Comparison of ENCODE assay signal across 8 cellular contexts in the genomic region with DNA sequence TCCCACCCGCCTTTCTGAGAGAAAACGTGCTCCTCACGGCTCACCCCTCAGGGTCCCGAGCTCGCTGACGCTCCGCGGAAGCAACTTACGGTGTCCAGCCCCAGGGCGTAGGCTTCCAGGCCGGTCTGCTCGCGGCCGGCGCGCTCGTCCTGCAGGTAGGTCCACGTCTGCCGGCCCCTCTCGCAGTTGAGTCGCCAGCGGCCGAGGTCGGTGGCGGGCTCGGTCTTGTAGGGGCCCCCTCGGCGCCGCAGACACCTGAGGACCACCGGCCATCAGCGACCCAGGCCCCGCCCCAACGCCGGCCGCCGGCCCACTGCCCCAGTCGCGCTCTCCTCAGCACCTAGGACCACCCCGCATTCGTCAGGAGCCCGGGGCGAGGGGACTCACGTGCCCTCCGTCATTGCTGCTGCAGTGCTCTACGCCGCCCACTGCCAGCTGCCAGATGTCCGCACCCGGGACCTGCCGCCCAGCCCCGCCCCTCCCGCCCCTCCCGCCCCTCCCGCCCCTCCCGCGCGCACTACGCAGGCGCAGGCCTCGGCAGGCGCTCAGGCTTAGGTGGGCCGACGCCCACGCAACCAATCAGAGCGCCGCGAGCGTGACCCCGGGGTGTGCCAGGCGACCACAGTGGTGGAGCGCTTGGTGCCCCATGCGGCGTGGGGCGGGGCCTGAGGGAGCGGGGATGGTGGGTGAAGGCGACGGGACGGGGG. TPM values are rescaled to one million over a fixed set of nuclear protein-coding genes. Genes with fewer than 3 reads are reported as not detected.
A peak's percentile ranks its signal among the peaks of the same experiment; 100 is the strongest.
DNase-seq lines count a peak whose midpoint lies in the region; ATAC-seq and TF ChIP-seq lines count a peak whose summit lies in the region.

A gene (minus strand): TSS at position 430 of the 707 bp plus-strand sequence. CDS start 29 bp downstream, at position 401.

- peak; percentile 79 for ATAC-seq in GM21576 (IDR thresholded peaks at IDR 0.05; ENCODE audit: unreplicated experiment)

- no peaks in the 10 kb centered on the region for H3K27me3 ChIP-seq in mononuclear cell (ENCODE audit: insufficient read depth, low read length)

- no peak for TF ChIP-seq EP300 in Ishikawa (IDR thresholded peaks at IDR 0.05; ENCODE audit: borderline replicate concordance)

- TF ChIP-seq CTCF in epithelial cell of esophagus (IDR thresholded peaks at IDR 0.05; ENCODE audit: insufficient read depth, low read depth, low read length, missing control alignments): no peak

- DNase-seq in DMS 273 (lab: John Stamatoyannopoulos, UW; ENCODE audit: unreplicated experiment): peak; percentile 99
- peak; percentile 98 for DNase-seq in OCI-M2 (lab: John Stamatoyannopoulos, UW; ENCODE audit: unreplicated experiment)
- DNase-seq in activated T-cell treated with anti-CD3 and anti-CD28 coated beads for 4 hours: peak; percentile 96
- peak; percentile 99 for DNase-seq in epithelial cell of esophagus (ENCODE audit: low read depth)
- peak; percentile 96 to 97 for DNase-seq in stimulated activated CD8-positive, alpha-beta memory T cell treated with anti-CD3 and anti-CD28 coated beads, Interleukin-2, amount 100 ng/mL, for 48 hours (ENCODE audit: low read depth in 2 of 2)

- TF ChIP-seq RAD21 in Ishikawa (IDR thresholded peaks at IDR 0.05; ENCODE audit: low read depth): no peak

- peaks cover 29% of the 10 kb centered on the region for H3K4me1 ChIP-seq in mononuclear cell (ENCODE audit: insufficient read depth, low read length)

- H3K4me3 ChIP-seq in epithelial cell of esophagus (ENCODE audit: low read length) (peak within 1 kb of the TSS; percentile 74), mononuclear cell (ENCODE audit: low read length) (peak within 1 kb of the TSS; percentile 67)

- no peaks in the 10 kb centered on the region for H3K9me3 ChIP-seq in mononuclear cell (ENCODE audit: low read depth, low read length)

TF ChIP-seq in Ishikawa, 13 proteins besides CTCF, POLR2A, EP300 and RAD21:
- TF ChIP-seq, protein P1, sequence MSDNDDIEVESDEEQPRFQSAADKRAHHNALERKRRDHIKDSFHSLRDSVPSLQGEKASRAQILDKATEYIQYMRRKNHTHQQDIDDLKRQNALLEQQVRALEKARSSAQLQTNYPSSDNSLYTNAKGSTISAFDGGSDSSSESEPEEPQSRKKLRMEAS (IDR thresholded peaks at IDR 0.05): peak; percentile 79
- TF ChIP-seq TCF12 (IDR thresholded peaks at IDR 0.05; ENCODE audit: low read depth): peak; percentile 25; the same call in 1 of the 2 replicates
- no peak for TF ChIP-seq FOXM1 (IDR thresholded peaks at IDR 0.05; ENCODE audit: borderline replicate concordance, low read depth)
- TF ChIP-seq, protein P2, sequence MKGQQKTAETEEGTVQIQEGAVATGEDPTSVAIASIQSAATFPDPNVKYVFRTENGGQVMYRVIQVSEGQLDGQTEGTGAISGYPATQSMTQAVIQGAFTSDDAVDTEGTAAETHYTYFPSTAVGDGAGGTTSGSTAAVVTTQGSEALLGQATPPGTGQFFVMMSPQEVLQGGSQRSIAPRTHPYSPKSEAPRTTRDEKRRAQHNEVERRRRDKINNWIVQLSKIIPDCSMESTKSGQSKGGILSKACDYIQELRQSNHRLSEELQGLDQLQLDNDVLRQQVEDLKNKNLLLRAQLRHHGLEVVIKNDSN (IDR thresholded peaks at IDR 0.05): peak; percentile 76
- peak; percentile 68 for TF ChIP-seq ZBTB7A (IDR thresholded peaks at IDR 0.05; ENCODE audit: low read depth)
- TF ChIP-seq CEBPB (IDR thresholded peaks at IDR 0.05): no peak
- TF ChIP-seq CREB1 (IDR thresholded peaks at IDR 0.05; ENCODE audit: low read depth): no peak
- no peak for TF ChIP-seq TEAD4 (IDR thresholded peaks at IDR 0.05)
- peak; percentile 67 for TF ChIP-seq TAF1 (IDR thresholded peaks at IDR 0.05; ENCODE audit: low read depth)
- TF ChIP-seq, protein P3, sequence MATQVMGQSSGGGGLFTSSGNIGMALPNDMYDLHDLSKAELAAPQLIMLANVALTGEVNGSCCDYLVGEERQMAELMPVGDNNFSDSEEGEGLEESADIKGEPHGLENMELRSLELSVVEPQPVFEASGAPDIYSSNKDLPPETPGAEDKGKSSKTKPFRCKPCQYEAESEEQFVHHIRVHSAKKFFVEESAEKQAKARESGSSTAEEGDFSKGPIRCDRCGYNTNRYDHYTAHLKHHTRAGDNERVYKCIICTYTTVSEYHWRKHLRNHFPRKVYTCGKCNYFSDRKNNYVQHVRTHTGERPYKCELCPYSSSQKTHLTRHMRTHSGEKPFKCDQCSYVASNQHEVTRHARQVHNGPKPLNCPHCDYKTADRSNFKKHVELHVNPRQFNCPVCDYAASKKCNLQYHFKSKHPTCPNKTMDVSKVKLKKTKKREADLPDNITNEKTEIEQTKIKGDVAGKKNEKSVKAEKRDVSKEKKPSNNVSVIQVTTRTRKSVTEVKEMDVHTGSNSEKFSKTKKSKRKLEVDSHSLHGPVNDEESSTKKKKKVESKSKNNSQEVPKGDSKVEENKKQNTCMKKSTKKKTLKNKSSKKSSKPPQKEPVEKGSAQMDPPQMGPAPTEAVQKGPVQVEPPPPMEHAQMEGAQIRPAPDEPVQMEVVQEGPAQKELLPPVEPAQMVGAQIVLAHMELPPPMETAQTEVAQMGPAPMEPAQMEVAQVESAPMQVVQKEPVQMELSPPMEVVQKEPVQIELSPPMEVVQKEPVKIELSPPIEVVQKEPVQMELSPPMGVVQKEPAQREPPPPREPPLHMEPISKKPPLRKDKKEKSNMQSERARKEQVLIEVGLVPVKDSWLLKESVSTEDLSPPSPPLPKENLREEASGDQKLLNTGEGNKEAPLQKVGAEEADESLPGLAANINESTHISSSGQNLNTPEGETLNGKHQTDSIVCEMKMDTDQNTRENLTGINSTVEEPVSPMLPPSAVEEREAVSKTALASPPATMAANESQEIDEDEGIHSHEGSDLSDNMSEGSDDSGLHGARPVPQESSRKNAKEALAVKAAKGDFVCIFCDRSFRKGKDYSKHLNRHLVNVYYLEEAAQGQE (IDR thresholded peaks at IDR 0.05; ENCODE audit: low read depth): no peak
- TF ChIP-seq EGR1 (IDR thresholded peaks at IDR 0.05): peak; percentile 93
- TF ChIP-seq NFIC (IDR thresholded peaks at IDR 0.05): no peak

RNA-seq across cellular contexts. Expression of the gene that starts here (rescaled TPM):
- total RNA-seq in mononuclear cell: 9.6 TPM

Comparison
In these comparisons a context has a peak if more than half of its experiments do, and no peak if none do; other contexts are left out.
1. Peak in every context shown above with its lines: DNase-seq, ATAC-seq and H3K4me3 ChIP-seq.